In the genomic region with DNA sequence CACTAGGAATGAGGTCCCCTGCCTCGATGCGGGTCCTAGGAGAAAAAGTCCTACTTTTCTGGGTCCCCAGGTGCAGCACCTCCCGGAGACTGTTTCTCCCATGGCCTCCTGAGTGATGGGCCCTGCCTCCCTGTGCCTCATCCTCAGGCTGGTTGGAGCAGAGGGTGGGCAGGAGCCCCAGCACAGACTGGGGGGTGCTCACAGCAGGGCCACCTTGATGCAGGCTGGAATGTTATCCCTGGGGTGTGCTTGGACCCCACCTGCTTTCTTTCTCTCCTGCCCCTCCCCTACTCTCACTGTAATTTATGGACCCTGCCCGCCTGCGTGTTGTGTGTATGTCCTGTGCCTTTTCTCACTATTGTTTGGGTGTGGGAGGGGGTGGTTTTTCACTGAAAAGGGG, we compare ENCODE assay signal across 1 cellular context.
TF ChIP-seq lines count a peak whose summit lies in the region.

No MANE protein-coding gene starts in this region.

TF ChIP-seq in IMR-90, 13 proteins besides CTCF, POLR2A, EP300 and RAD21:
- no peak for TF ChIP-seq RFX5 (IDR thresholded peaks at IDR 0.05; ENCODE audit: low read depth, low read length)
- TF ChIP-seq CEBPB (IDR thresholded peaks at IDR 0.05; ENCODE audit: low read depth, low read length): no peak
- TF ChIP-seq MXI1 (IDR thresholded peaks at IDR 0.05; ENCODE audit: borderline replicate concordance, low read depth, low read length): no peak
- no peak for TF ChIP-seq SMC3 (IDR thresholded peaks at IDR 0.05; ENCODE audit: low read depth, low read length)
- no peak for TF ChIP-seq RCOR1 (IDR thresholded peaks at IDR 0.05; ENCODE audit: insufficient replicate concordance, low read length)
- TF ChIP-seq MAFK (IDR thresholded peaks at IDR 0.05; ENCODE audit: low read depth, low read length): no peak
- TF ChIP-seq, protein P1, sequence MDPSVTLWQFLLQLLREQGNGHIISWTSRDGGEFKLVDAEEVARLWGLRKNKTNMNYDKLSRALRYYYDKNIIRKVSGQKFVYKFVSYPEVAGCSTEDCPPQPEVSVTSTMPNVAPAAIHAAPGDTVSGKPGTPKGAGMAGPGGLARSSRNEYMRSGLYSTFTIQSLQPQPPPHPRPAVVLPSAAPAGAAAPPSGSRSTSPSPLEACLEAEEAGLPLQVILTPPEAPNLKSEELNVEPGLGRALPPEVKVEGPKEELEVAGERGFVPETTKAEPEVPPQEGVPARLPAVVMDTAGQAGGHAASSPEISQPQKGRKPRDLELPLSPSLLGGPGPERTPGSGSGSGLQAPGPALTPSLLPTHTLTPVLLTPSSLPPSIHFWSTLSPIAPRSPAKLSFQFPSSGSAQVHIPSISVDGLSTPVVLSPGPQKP (IDR thresholded peaks at IDR 0.05; ENCODE audit: borderline replicate concordance, low read depth, low read length): no peak
- no peak for TF ChIP-seq BHLHE40 (IDR thresholded peaks at IDR 0.05; ENCODE audit: low read depth, low read length)
- TF ChIP-seq, protein P2, sequence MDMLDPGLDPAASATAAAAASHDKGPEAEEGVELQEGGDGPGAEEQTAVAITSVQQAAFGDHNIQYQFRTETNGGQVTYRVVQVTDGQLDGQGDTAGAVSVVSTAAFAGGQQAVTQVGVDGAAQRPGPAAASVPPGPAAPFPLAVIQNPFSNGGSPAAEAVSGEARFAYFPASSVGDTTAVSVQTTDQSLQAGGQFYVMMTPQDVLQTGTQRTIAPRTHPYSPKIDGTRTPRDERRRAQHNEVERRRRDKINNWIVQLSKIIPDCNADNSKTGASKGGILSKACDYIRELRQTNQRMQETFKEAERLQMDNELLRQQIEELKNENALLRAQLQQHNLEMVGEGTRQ (IDR thresholded peaks at IDR 0.05; ENCODE audit: low read depth, low read length): no peak
- no peak for TF ChIP-seq FOS (IDR thresholded peaks at IDR 0.05; ENCODE audit: low read depth, low read length)
- TF ChIP-seq NFE2L2 (IDR thresholded peaks at IDR 0.05; ENCODE audit: low read depth, low read length): no peak
- TF ChIP-seq MAZ (IDR thresholded peaks at IDR 0.05; ENCODE audit: borderline replicate concordance, low read depth, low read length): no peak
- no peak for TF ChIP-seq CHD1 (IDR thresholded peaks at IDR 0.05; ENCODE audit: low read depth, low read length)
TF ChIP-seq in IMR-90: peak in this region for 0.
